ENCODE assay signal across 26 cellular contexts in genomic region chr1:183968386-183968785, GRCh38.
DNase-seq lines count a peak whose midpoint lies in the region; ATAC-seq, FAIRE-seq and TF ChIP-seq lines count a peak whose summit lies in the region.
"Had no signal": no experiment of that assay in that cellular context is flagged by ENCODE, and none has a peak within 500 bp of the region (broad histone marks: within the 10 kb centered on the region; RNA-seq: fewer than 3 reads in every experiment).

No MANE protein-coding gene starts in this region.

- H3K4me1 Mint-ChIP-seq in activated CD8-positive, alpha-beta memory T cell treated with anti-CD3 and anti-CD28 coated beads, Interleukin-2, amount 10 ng/mL, durations not matched to agents 7 days and 5 days: peaks cover 21% of the 10 kb centered on the region
- H3K4me1 Mint-ChIP-seq in astrocyte (ENCODE audit: low read depth, unreplicated experiment): peaks cover 13% of the 10 kb centered on the region
- H3K4me1 Mint-ChIP-seq in immature natural killer cell: peaks cover 47 to 81% of the 10 kb centered on the region in 2 donors
- H3K4me1 Mint-ChIP-seq in stimulated activated effector memory CD8-positive, alpha-beta T cell treated with anti-CD3 and anti-CD28 coated beads, Interleukin-12 subunit alpha, Interleukin-12 subunit beta, amount 100 ng/mL, for 72 hours: peaks cover 34% of the 10 kb centered on the region
- peaks cover 6 to 20% (median 14%) of the 10 kb centered on the region in 4 donors for H3K4me1 Mint-ChIP-seq in CD4-positive, alpha-beta memory T cell
- H3K4me1 Mint-ChIP-seq: B cell, nephron progenitor cell had no signal

- no peak overlapping the region for H3K4me3 Mint-ChIP-seq in activated CD8-positive, alpha-beta memory T cell treated with anti-CD3 and anti-CD28 coated beads, Interleukin-2, amount 10 ng/mL, durations not matched to agents 7 days and 5 days
- H3K4me3 Mint-ChIP-seq in astrocyte (ENCODE audit: unreplicated experiment) (no peak overlapping the region), immature natural killer cell (peak overlapping the region; percentile 62 to 83 (median 77))
- H3K4me3 Mint-ChIP-seq in stimulated activated effector memory CD8-positive, alpha-beta T cell treated with anti-CD3 and anti-CD28 coated beads, Interleukin-12 subunit alpha, Interleukin-12 subunit beta, amount 100 ng/mL, for 72 hours: peak overlapping the region; percentile 6
- peak overlapping the region in 3 of 8 donors; percentile 35 to 47 (median 45) for H3K4me3 Mint-ChIP-seq in CD4-positive, alpha-beta memory T cell
- H3K4me3 Mint-ChIP-seq: activated T-helper 1 cell treated with anti-CD3 and anti-CD28 coated beads, Interleukin-12 subunit alpha, Interleukin-12 subunit beta, Interleukin-2, Interleukin-4 antibody, amounts not matched to agents 30 ng/mL and 10 ng/mL and 1 ng/mL, durations not matched to agents 14 hours and 24 hours and 36 hours; B cell; nephron progenitor cell had no signal

- CTCF ChIA-PET in activated CD8-positive, alpha-beta memory T cell treated with anti-CD3 and anti-CD28 coated beads, Interleukin-2, amount 10 ng/mL, durations not matched to agents 7 days and 5 days (lab: Charles Lee): interaction anchor here (0.8 to 1.3 kb wide), 3 partner anchors 9 to 53 kb away, joined by 3 to 4 read pairs (median 3); no protein-coding TSS in a partner anchor
- CTCF ChIA-PET in CD4-positive, alpha-beta memory T cell (lab: Charles Lee; ENCODE audit: partially characterized antibody): interaction anchor here (2.1 kb wide), 1 partner anchor 12 kb away, joined by 6 read pairs; no protein-coding TSS in a partner anchor

- H3K27me3 Mint-ChIP-seq in activated CD8-positive, alpha-beta memory T cell treated with anti-CD3 and anti-CD28 coated beads, Interleukin-2, amount 10 ng/mL, durations not matched to agents 7 days and 5 days: no peaks in the 10 kb centered on the region
- H3K27me3 Mint-ChIP-seq in astrocyte (ENCODE audit: low read depth, unreplicated experiment) (no peaks in the 10 kb centered on the region), immature natural killer cell (ENCODE audit: low read depth in 3 of 3) (peaks cover 0 to 2% (median 0%) of the 10 kb centered on the region in 3 donors)
- H3K27me3 Mint-ChIP-seq in CD4-positive, alpha-beta memory T cell: peaks cover 0 to 7% of the 10 kb centered on the region in 2 donors

- H3K79me2 ChIP-seq in astrocyte (ENCODE audit: insufficient read depth, low read length): no peaks in the 10 kb centered on the region
- H3K79me2 ChIP-seq: parathyroid adenoma had no signal

- H3K4me3 ChIP-seq in astrocyte (ENCODE audit: insufficient read depth, low read depth, low read length): no peak overlapping the region
- H3K4me3 ChIP-seq in CD4-positive, alpha-beta memory T cell (ENCODE audit: low read length in 2 of 2): no peak overlapping the region
- H3K4me3 ChIP-seq: esophagus squamous epithelium, gastrocnemius medialis, stomach, upper lobe of left lung had no signal

- H3K4me2 ChIP-seq in astrocyte (ENCODE audit: low read length): no peak overlapping the region

- TF ChIP-seq CTCF in astrocyte (IDR thresholded peaks at IDR 0.05; ENCODE audit: insufficient read depth, low read depth, low read length): no peak

- H3K9ac ChIP-seq in astrocyte (ENCODE audit: low read length): no peak overlapping the region
- H3K9ac ChIP-seq: parathyroid adenoma had no signal

- DNase-seq in activated CD8-positive, alpha-beta memory T cell treated with anti-CD3 and anti-CD28 coated beads, Interleukin-2, amount 10 ng/mL, durations not matched to agents 7 days and 5 days: no peak
- DNase-seq in activated CD8-positive, alpha-beta memory T cell treated with anti-CD3 and anti-CD28 coated beads for 24 hours: no peak
- DNase-seq in astrocyte (ENCODE audit: low read depth) (no peak), immature natural killer cell (no peak), NCI-H748 treated with DMSO at 0.1 percent for 48 hours (lab: John Stamatoyannopoulos, UW) (no peak), A172 (ENCODE audit: low spot score) (no peak)
- DNase-seq in stimulated activated effector memory CD8-positive, alpha-beta T cell treated with anti-CD3 and anti-CD28 coated beads, Interleukin-12 subunit alpha, Interleukin-12 subunit beta, amount 100 ng/mL, for 72 hours (ENCODE audit: low spot score in 2 of 2): no peak
- DNase-seq in CD4-positive, alpha-beta memory T cell: no peak
- DNase-seq: activated naive CD4-positive, alpha-beta T cell treated with anti-CD3 and anti-CD28 coated beads, Interleukin-2, amount 50 U/mL, for 16 hours; aorta; cerebellar nuclear complex; COR-L47; esophagus squamous epithelium; gastrocnemius medialis; GF-D8; NCI-H1417 treated with DMSO at 0.1 percent for 48 hours; NCI-H446 treated with DMSO at 0.1 percent for 48 hours; nephron progenitor cell; stimulated activated CD4-positive, alpha-beta T cell treated with anti-CD3 and anti-CD28 coated beads, Interleukin-15, amount 100 ng/mL, for 24 hours; stomach; upper lobe of left lung had no signal

- no peaks in the 10 kb centered on the region for H3K9me3 Mint-ChIP-seq in activated CD8-positive, alpha-beta memory T cell treated with anti-CD3 and anti-CD28 coated beads, Interleukin-2, amount 10 ng/mL, durations not matched to agents 7 days and 5 days (ENCODE audit: low read depth)
- H3K9me3 Mint-ChIP-seq in astrocyte (ENCODE audit: unreplicated experiment) (no peaks in the 10 kb centered on the region), immature natural killer cell (no peaks in the 10 kb centered on the region)
- no peaks in the 10 kb centered on the region for H3K9me3 Mint-ChIP-seq in stimulated activated effector memory CD8-positive, alpha-beta T cell treated with anti-CD3 and anti-CD28 coated beads, Interleukin-12 subunit alpha, Interleukin-12 subunit beta, amount 100 ng/mL, for 72 hours
- peaks cover 0 to 3% (median 0%) of the 10 kb centered on the region in 8 donors for H3K9me3 Mint-ChIP-seq in CD4-positive, alpha-beta memory T cell
- H3K9me3 Mint-ChIP-seq: activated T-helper 1 cell treated with anti-CD3 and anti-CD28 coated beads, Interleukin-12 subunit alpha, Interleukin-12 subunit beta, Interleukin-2, Interleukin-4 antibody, amounts not matched to agents 30 ng/mL and 10 ng/mL and 1 ng/mL, durations not matched to agents 14 hours and 24 hours and 36 hours; nephron progenitor cell had no signal

- no peaks in the 10 kb centered on the region for H3K9me3 ChIP-seq in astrocyte (ENCODE audit: insufficient read depth, low read depth, low read length)
- H3K9me3 ChIP-seq in CD4-positive, alpha-beta memory T cell (ENCODE audit: control insufficient read depth in 1 of 2, low read length in 2 of 2): no peaks in the 10 kb centered on the region
- H3K9me3 ChIP-seq: esophagus squamous epithelium, gastrocnemius medialis, stomach, upper lobe of left lung had no signal

- H3K4me1 ChIP-seq in astrocyte (ENCODE audit: insufficient read depth, low read length): no peaks in the 10 kb centered on the region
- H3K4me1 ChIP-seq in CD4-positive, alpha-beta memory T cell (ENCODE audit: insufficient read depth, low read length): no peaks in the 10 kb centered on the region
- H3K4me1 ChIP-seq: esophagus squamous epithelium, gastrocnemius medialis, parathyroid adenoma, stomach, upper lobe of left lung had no signal

- intact Hi-C loops in CD4-positive, alpha-beta memory T cell (cut with micrococcal nuclease): no loop called here

- POLR2A ChIA-PET in CD4-positive, alpha-beta memory T cell (lab: Charles Lee; ENCODE audit: partially characterized antibody): interaction anchor here (0.7 to 1.6 kb wide), 3 partner anchors 11 to 49 kb away, joined by 3 to 6 read pairs (median 3); no protein-coding TSS in a partner anchor

- peaks cover 4% of the 10 kb centered on the region for H3K36me3 Mint-ChIP-seq in activated CD8-positive, alpha-beta memory T cell treated with anti-CD3 and anti-CD28 coated beads, Interleukin-2, amount 10 ng/mL, durations not matched to agents 7 days and 5 days
- H3K36me3 Mint-ChIP-seq in astrocyte (ENCODE audit: low read depth, unreplicated experiment) (peaks cover 2% of the 10 kb centered on the region), immature natural killer cell (peaks cover 25 to 51% (median 34%) of the 10 kb centered on the region in 3 donors)
- peaks cover 9% of the 10 kb centered on the region for H3K36me3 Mint-ChIP-seq in stimulated activated effector memory CD8-positive, alpha-beta T cell treated with anti-CD3 and anti-CD28 coated beads, Interleukin-12 subunit alpha, Interleukin-12 subunit beta, amount 100 ng/mL, for 72 hours
- H3K36me3 Mint-ChIP-seq in CD4-positive, alpha-beta memory T cell: no peaks in the 10 kb centered on the region

- H3K36me3 ChIP-seq in astrocyte (ENCODE audit: insufficient read depth, low read length): no peaks in the 10 kb centered on the region
- H3K36me3 ChIP-seq in CD4-positive, alpha-beta memory T cell (ENCODE audit: insufficient read depth, low read length): no peaks in the 10 kb centered on the region
- H3K36me3 ChIP-seq: esophagus squamous epithelium, upper lobe of left lung had no signal

- H3K27ac ChIP-seq in astrocyte (ENCODE audit: low read depth, low read length): no peak overlapping the region
- no peak overlapping the region for H3K27ac ChIP-seq in CD4-positive, alpha-beta memory T cell (ENCODE audit: low read depth, low read length)
- H3K27ac ChIP-seq: esophagus squamous epithelium, gastrocnemius medialis, parathyroid adenoma, stomach, upper lobe of left lung had no signal

- no peak for FAIRE-seq in astrocyte (lab: Jason Lieb, UNC)
- FAIRE-seq: A204.1, TTC549 had no signal

- peak overlapping the region; percentile 56 for H3K27ac Mint-ChIP-seq in activated CD8-positive, alpha-beta memory T cell treated with anti-CD3 and anti-CD28 coated beads, Interleukin-2, amount 10 ng/mL, durations not matched to agents 7 days and 5 days
- H3K27ac Mint-ChIP-seq in astrocyte (ENCODE audit: unreplicated experiment) (peak overlapping the region; percentile 22), immature natural killer cell (peak overlapping the region; percentile 86 to 96 (median 89))
- H3K27ac Mint-ChIP-seq in stimulated activated effector memory CD8-positive, alpha-beta T cell treated with anti-CD3 and anti-CD28 coated beads, Interleukin-12 subunit alpha, Interleukin-12 subunit beta, amount 100 ng/mL, for 72 hours: peak overlapping the region; percentile 52
- peak overlapping the region in 3 of 7 donors; percentile 13 to 80 (median 44) for H3K27ac Mint-ChIP-seq in CD4-positive, alpha-beta memory T cell
- H3K27ac Mint-ChIP-seq: B cell, nephron progenitor cell had no signal

- H4K20me1 ChIP-seq in astrocyte (ENCODE audit: insufficient read depth, low read length): no peaks in the 10 kb centered on the region

- H2AFZ ChIP-seq in astrocyte (ENCODE audit: low read depth, low read length): no peak overlapping the region
- H2AFZ ChIP-seq: parathyroid adenoma had no signal

- no peaks in the 10 kb centered on the region for H3K27me3 ChIP-seq in astrocyte (ENCODE audit: insufficient read depth, low read length)
- H3K27me3 ChIP-seq in CD4-positive, alpha-beta memory T cell (ENCODE audit: insufficient read depth, low read length): no peaks in the 10 kb centered on the region
- H3K27me3 ChIP-seq: esophagus squamous epithelium, gastrocnemius medialis, stomach, upper lobe of left lung had no signal

- ATAC-seq in activated CD8-positive, alpha-beta memory T cell treated with anti-CD3 and anti-CD28 coated beads, Interleukin-2, amount 10 ng/mL, durations not matched to agents 7 days and 5 days: no peak
- peak; percentile 42 for ATAC-seq in stimulated activated effector memory CD8-positive, alpha-beta T cell treated with anti-CD3 and anti-CD28 coated beads, Interleukin-12 subunit alpha, Interleukin-12 subunit beta, amount 100 ng/mL, for 72 hours
- ATAC-seq: gastrocnemius medialis had no signal

Comparison
In these comparisons a context has a peak if more than half of its experiments do, and no peak if none do; other contexts are left out.
1. H3K4me3 Mint-ChIP-seq: peak in immature natural killer cell (5 of 5) and stimulated activated effector memory CD8-positive, alpha-beta T cell treated with anti-CD3 and anti-CD28 coated beads, Interleukin-12 subunit alpha, Interleukin-12 subunit beta, amount 100 ng/mL, for 72 hours (single experiment); none in activated CD8-positive, alpha-beta memory T cell treated with anti-CD3 and anti-CD28 coated beads, Interleukin-2, amount 10 ng/mL, durations not matched to agents 7 days and 5 days (single experiment) and astrocyte (single experiment).